In the genomic region with DNA sequence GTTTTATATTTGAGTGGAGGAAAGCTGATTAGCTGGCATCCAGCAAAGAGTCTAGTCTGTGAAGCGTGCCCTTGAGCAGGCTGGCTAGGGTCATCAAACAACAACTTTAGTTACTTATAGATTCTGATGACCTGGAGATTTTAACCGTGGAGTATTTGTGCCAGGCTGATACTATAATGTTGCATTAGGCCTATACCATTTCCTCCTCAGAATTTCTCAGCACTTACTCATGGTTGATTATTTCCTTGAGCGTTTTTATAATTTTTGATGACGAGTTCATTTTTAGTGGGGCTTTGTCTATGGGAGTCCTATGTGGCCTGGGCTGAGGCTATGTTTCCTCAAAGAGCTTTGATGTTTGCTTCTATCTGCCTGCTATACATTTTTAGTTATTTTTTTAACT, we compare ENCODE assay signal across 20 cellular contexts. TPM values are rescaled to one million over a fixed set of nuclear protein-coding genes. Genes with fewer than 3 reads are reported as not detected.
DNase-seq lines count a peak whose midpoint lies in the region; TF ChIP-seq lines count a peak whose summit lies in the region.
"Had no signal": no experiment of that assay in that cellular context is flagged by ENCODE, and none has a peak within 500 bp of the region (broad histone marks: within the 10 kb centered on the region; RNA-seq: fewer than 3 reads in every experiment).

No MANE protein-coding gene starts in this region.

- no peaks in the 10 kb centered on the region for H3K27me3 ChIP-seq in GM23248 (replicated peaks; ENCODE audit: insufficient read depth)
- H3K27me3 ChIP-seq in SJSA1 (replicated peaks): no peaks in the 10 kb centered on the region
- H3K27me3 ChIP-seq: gastrocnemius medialis, stomach, uterus had no signal

- peaks cover 25% of the 10 kb centered on the region for H3K79me2 ChIP-seq in GM23248 (ENCODE audit: insufficient read depth)

- H3K9ac ChIP-seq in GM23248: no peak overlapping the region

- H3K9me3 ChIP-seq in GM23248 (ENCODE audit: low read depth) (peaks cover 6% of the 10 kb centered on the region), SJSA1 (replicated peaks) (0 out of 2 replicates have a peak, but pooled peaks cover 10% of the 10 kb centered on the region)
- H3K9me3 ChIP-seq: gastrocnemius medialis, prostate gland, uterus had no signal

- H3K4me3 ChIP-seq in GM23248 (no peak overlapping the region), SJSA1 (no peak overlapping the region), epithelial cell of esophagus (ENCODE audit: low read length) (no peak overlapping the region)
- H3K4me3 ChIP-seq: gastrocnemius medialis, prostate gland, stomach, uterus had no signal

- H3K27ac ChIP-seq in GM23248: no peak overlapping the region
- H3K27ac ChIP-seq in SJSA1: peak overlapping the region; percentile 10; the same call in 1 of the 2 replicates
- H3K27ac ChIP-seq: gastrocnemius medialis, prostate gland, stomach, uterus had no signal

- H3K4me2 ChIP-seq in GM23248 (ENCODE audit: unreplicated experiment): no peak overlapping the region

- H3F3A ChIP-seq in GM23248 (ENCODE audit: insufficient read depth): no peaks in the 10 kb centered on the region

- H2AFZ ChIP-seq in GM23248: no peak overlapping the region

- H3K36me3 ChIP-seq in GM23248 (ENCODE audit: low read depth): 0 out of 2 replicates have a peak, but pooled peaks cover 3% of the 10 kb centered on the region
- 0 out of 2 replicates have a peak, but pooled peaks cover 2% of the 10 kb centered on the region for H3K36me3 ChIP-seq in SJSA1
- H3K36me3 ChIP-seq: gastrocnemius medialis, prostate gland, stomach, uterus had no signal

- 80 to 83% methylated on average over 4 of the region's 4 CpGs for WGBS in GM23248 (ENCODE audit: low coverage in 1 of 2, low lambda C conversion rate in 2 of 2, missing lambda C conversion rate in 2 of 2), 2 experiments

- H4K20me1 ChIP-seq in GM23248 (ENCODE audit: insufficient read depth): no peaks in the 10 kb centered on the region

- H3K4me1 ChIP-seq in GM23248 (ENCODE audit: insufficient read depth): 0 out of 2 replicates have a peak, but pooled peaks cover 5% of the 10 kb centered on the region
- peaks cover 6% of the 10 kb centered on the region; the same call in 1 of the 2 replicates for H3K4me1 ChIP-seq in SJSA1 (replicated peaks)
- H3K4me1 ChIP-seq: prostate gland, uterus had no signal

- no peak for TF ChIP-seq CTCF in epithelial cell of esophagus (IDR thresholded peaks at IDR 0.05; ENCODE audit: insufficient read depth, low read depth, low read length, missing control alignments)

- no peaks in the 10 kb centered on the region for H3K9me2 ChIP-seq in GM23248 (ENCODE audit: insufficient read depth)

- in situ Hi-C loops in GM23248 (cut with MboI): no loop called here

- DNase-seq in A172 (ENCODE audit: low spot score) (peak; percentile 38), GM23248 (peak; percentile 20), SJSA1 (ENCODE audit: low read depth in 1 of 2, low spot score in 2 of 2) (no peak), epithelial cell of esophagus (ENCODE audit: low read depth) (peak; percentile 75), NCI-H526 treated with DMSO at 0.1 percent for 48 hours (lab: John Stamatoyannopoulos, UW) (no peak), T-helper 9 cell (no peak), NCI-H1105 treated with DMSO at 0.1 percent for 48 hours (lab: John Stamatoyannopoulos, UW) (no peak)
- no peak for DNase-seq in stimulated activated CD4-positive, alpha-beta T cell treated with anti-CD3 and anti-CD28 coated beads, Interleukin-4, amount 100 ng/mL, for 24 hours
- DNase-seq: activated B cell treated with CpG ODN at 0.5 μM for 24 hours; central memory CD4-positive, alpha-beta T cell; COR-L47; endodermal cell; gastrocnemius medialis; GF-D8; naive B cell; NCI-H1436; OCI-M1; stomach; uterus had no signal

RNA-seq across cellular contexts. Expression of a gene that starts 6.4 kb away (rescaled TPM):
- total RNA-seq in A172 (2014; rRNA removed; shearing (Covaris generic)): 211 and 213 TPM in 2 replicates
- total RNA-seq in GM23248 (2014; rRNA removed; shearing (Covaris generic)): 310 and 329 TPM in 2 replicates
- 298 and 303 TPM in 2 replicates for polyA plus RNA-seq in GM23248 (2016; fragmentation: Nextera tagmentation; extraction: Ambion mirVana)
- 95.7 and 97.6 TPM in 2 replicates for total RNA-seq in SJSA1 (2014; rRNA removed; shearing (Covaris generic))

RNA-seq across cellular contexts. Expression of a gene that starts 19.0 kb away (rescaled TPM):
- total RNA-seq in A172 (2014; rRNA removed; shearing (Covaris generic)): 14.4 and 22.0 TPM in 2 replicates
- total RNA-seq in GM23248 (2014; rRNA removed; shearing (Covaris generic)): 51.2 and 61.1 TPM in 2 replicates
- 16.1 and 17.7 TPM in 2 replicates for polyA plus RNA-seq in GM23248 (2016; fragmentation: Nextera tagmentation; extraction: Ambion mirVana)
- 12.0 and 12.2 TPM in 2 replicates for total RNA-seq in SJSA1 (2014; rRNA removed; shearing (Covaris generic))

Comparison
In these comparisons a context has a peak if more than half of its experiments do, and no peak if none do; other contexts are left out.
1. DNase-seq: peak in A172 (single experiment), GM23248 (single experiment) and epithelial cell of esophagus (single experiment); none in SJSA1 (0 of 2), stimulated activated CD4-positive, alpha-beta T cell treated with anti-CD3 and anti-CD28 coated beads, Interleukin-4, amount 100 ng/mL, for 24 hours (single experiment), NCI-H526 treated with DMSO at 0.1 percent for 48 hours (single experiment), T-helper 9 cell (single experiment) and NCI-H1105 treated with DMSO at 0.1 percent for 48 hours (single experiment).